ENCODE assay signal across 31 cellular contexts in genomic region chr3:31596176-31596575, GRCh38.
DNase-seq lines count a peak whose midpoint lies in the region; ATAC-seq and TF ChIP-seq lines count a peak whose summit lies in the region.
"Had no signal": no experiment of that assay in that cellular context is flagged by ENCODE, and none has a peak within 500 bp of the region (broad histone marks: within the 10 kb centered on the region; RNA-seq: fewer than 3 reads in every experiment).

No MANE protein-coding gene starts in this region.

- no peak overlapping the region for H3K27ac ChIP-seq in CD4-positive, alpha-beta memory T cell (ENCODE audit: low read depth, low read length)
- no peak overlapping the region for H3K27ac ChIP-seq in left lung
- H3K27ac ChIP-seq: 22Rv1, C4-2B, heart left ventricle, psoas muscle, SJSA1, thoracic aorta had no signal

- peaks cover 15% of the 10 kb centered on the region for H3K9me3 Mint-ChIP-seq in T-helper 1 cell treated with Interleukin-12 subunit alpha and Interleukin-12 subunit beta and Interleukin-4 antibody, amounts not matched to agents 30 μg/mL and 1 μg/mL, for 36 hours
- peaks cover 0 to 16% (median 12%) of the 10 kb centered on the region in 8 donors for H3K9me3 Mint-ChIP-seq in CD4-positive, alpha-beta memory T cell
- peaks cover 12% of the 10 kb centered on the region for H3K9me3 Mint-ChIP-seq in activated naive CD8-positive, alpha-beta T cell (ENCODE audit: low read depth)

- H3K36me3 ChIP-seq in CD4-positive, alpha-beta memory T cell (ENCODE audit: insufficient read depth, low read length), result peaks cover 19% of the 10 kb centered on the region
- H3K36me3 ChIP-seq in left lung, result peaks cover 0 to 42% of the 10 kb centered on the region in 2 donors

- CTCF ChIA-PET in CD4-positive, alpha-beta memory T cell (lab: Charles Lee; ENCODE audit: partially characterized antibody), result no interaction called here

- peak overlapping the region; percentile 9 for H3K27ac Mint-ChIP-seq in T-helper 1 cell treated with Interleukin-12 subunit alpha and Interleukin-12 subunit beta and Interleukin-4 antibody, amounts not matched to agents 30 μg/mL and 1 μg/mL, for 36 hours
- H3K27ac Mint-ChIP-seq in CD4-positive, alpha-beta memory T cell, result peak overlapping the region in 4 of 7 donors; percentile 27 to 70 (median 50)
- H3K27ac Mint-ChIP-seq in activated naive CD8-positive, alpha-beta T cell, result peak overlapping the region; percentile 25

- POLR2A ChIA-PET in CD4-positive, alpha-beta memory T cell (lab: Charles Lee; ENCODE audit: partially characterized antibody), result interaction anchor here (2.9 kb wide), 1 partner anchor 63 kb away, joined by 11 read pairs; the partner anchor contains the start of gene STT3B

- no peaks in the 10 kb centered on the region for H3K9me3 ChIP-seq in CD4-positive, alpha-beta memory T cell (ENCODE audit: control insufficient read depth in 1 of 2, low read length in 2 of 2)
- no peaks in the 10 kb centered on the region for H3K9me3 ChIP-seq in left lung
- H3K9me3 ChIP-seq: SJSA1, thoracic aorta had no signal

- peaks cover 47% of the 10 kb centered on the region for H3K4me1 ChIP-seq in CD4-positive, alpha-beta memory T cell (ENCODE audit: insufficient read depth, low read length)
- no peaks in the 10 kb centered on the region for H3K4me1 ChIP-seq in left lung
- H3K4me1 ChIP-seq: SJSA1 had no signal

- peaks cover 63% of the 10 kb centered on the region for H3K36me3 Mint-ChIP-seq in T-helper 1 cell treated with Interleukin-12 subunit alpha and Interleukin-12 subunit beta and Interleukin-4 antibody, amounts not matched to agents 30 μg/mL and 1 μg/mL, for 36 hours (ENCODE audit: low read depth)
- peaks cover 70 to 75% of the 10 kb centered on the region in 2 donors for H3K36me3 Mint-ChIP-seq in CD4-positive, alpha-beta memory T cell
- H3K36me3 Mint-ChIP-seq in activated naive CD8-positive, alpha-beta T cell, result peaks cover 46% of the 10 kb centered on the region

- H3K27me3 ChIP-seq in CD4-positive, alpha-beta memory T cell (ENCODE audit: insufficient read depth, low read length), result no peaks in the 10 kb centered on the region
- no peaks in the 10 kb centered on the region for H3K27me3 ChIP-seq in left lung
- H3K27me3 ChIP-seq: heart left ventricle, SJSA1 had no signal

- DNase-seq in T-helper 1 cell, result no peak
- DNase-seq in CD4-positive, alpha-beta memory T cell, result no peak
- no peak for DNase-seq in left lung
- no peak for DNase-seq in stimulated activated CD4-positive, alpha-beta T cell treated with anti-CD3 and anti-CD28 coated beads, Interleukin-2, amount 100 ng/mL, for 48 hours
- no peak for DNase-seq in DMS 273 (lab: John Stamatoyannopoulos, UW; ENCODE audit: unreplicated experiment)
- no peak for DNase-seq in NK-92 (lab: John Stamatoyannopoulos, UW; ENCODE audit: unreplicated experiment)
- DNase-seq: activated CD4-positive, alpha-beta T cell treated with anti-CD3 and anti-CD28 coated beads for 36 hours; activated effector memory CD4-positive, alpha-beta T cell treated with Interleukin-2 at 50 U/mL for 16 hours; DMS 273 treated with DMSO at 0.1 percent for 48 hours; effector CD4-positive, alpha-beta T cell; EL; heart left ventricle; Kasumi-1; kidney glomerular epithelial cell; mesendoderm; NCI-H1436; NCI-H446; NCI-H774; nucleus accumbens; psoas muscle; stimulated activated CD4-positive, alpha-beta T cell treated with anti-CD3 and anti-CD28 coated beads, Interleukin-15, amount 100 ng/mL, for 24 hours; stimulated activated naive CD4-positive, alpha-beta T cell treated with Interleukin-2 at 50 U/mL for 16 hours had no signal

- no peaks in the 10 kb centered on the region for H3K27me3 Mint-ChIP-seq in T-helper 1 cell treated with Interleukin-12 subunit alpha and Interleukin-12 subunit beta and Interleukin-4 antibody, amounts not matched to agents 30 μg/mL and 1 μg/mL, for 36 hours (ENCODE audit: low read depth)
- no peaks in the 10 kb centered on the region for H3K27me3 Mint-ChIP-seq in CD4-positive, alpha-beta memory T cell
- no peaks in the 10 kb centered on the region for H3K27me3 Mint-ChIP-seq in activated naive CD8-positive, alpha-beta T cell
- H3K27me3 Mint-ChIP-seq: activated CD4-positive, alpha-beta T cell treated with anti-CD3 and anti-CD28 coated beads for 36 hours; brain had no signal

- H3K4me3 ChIP-seq in CD4-positive, alpha-beta memory T cell (ENCODE audit: low read length in 2 of 2), result no peak overlapping the region
- no peak overlapping the region for H3K4me3 ChIP-seq in left lung
- H3K4me3 ChIP-seq: GM12878, heart left ventricle, psoas muscle, SJSA1, thoracic aorta had no signal

- no peak overlapping the region for H3K4me3 Mint-ChIP-seq in T-helper 1 cell treated with Interleukin-12 subunit alpha and Interleukin-12 subunit beta and Interleukin-4 antibody, amounts not matched to agents 30 μg/mL and 1 μg/mL, for 36 hours
- H3K4me3 Mint-ChIP-seq in CD4-positive, alpha-beta memory T cell, result peak overlapping the region in 5 of 8 donors; percentile 6 to 44 (median 32)
- no peak overlapping the region for H3K4me3 Mint-ChIP-seq in activated naive CD8-positive, alpha-beta T cell
- H3K4me3 Mint-ChIP-seq: activated CD4-positive, alpha-beta T cell treated with anti-CD3 and anti-CD28 coated beads for 36 hours; brain had no signal

- intact Hi-C loops in CD4-positive, alpha-beta memory T cell (cut with micrococcal nuclease), result loop anchor here (2.0 kb wide), 1 partner anchor 19 kb away; no protein-coding TSS in a partner anchor
- intact Hi-C loops in left lung (cut with DNase I), result no loop called here

- no peak for TF ChIP-seq CTCF in left lung (IDR thresholded peaks at IDR 0.05)

- peaks cover 42% of the 10 kb centered on the region for H3K4me1 Mint-ChIP-seq in T-helper 1 cell treated with Interleukin-12 subunit alpha and Interleukin-12 subunit beta and Interleukin-4 antibody, amounts not matched to agents 30 μg/mL and 1 μg/mL, for 36 hours (ENCODE audit: low read depth)
- H3K4me1 Mint-ChIP-seq in CD4-positive, alpha-beta memory T cell, result peaks cover 41 to 61% (median 49%) of the 10 kb centered on the region in 4 donors
- peaks cover 56% of the 10 kb centered on the region for H3K4me1 Mint-ChIP-seq in activated naive CD8-positive, alpha-beta T cell (ENCODE audit: low read depth)
- H3K4me1 Mint-ChIP-seq: brain had no signal

- ATAC-seq in left lung, result peak; percentile 65
- ATAC-seq: activated CD4-positive, alpha-beta T cell treated with anti-CD3 and anti-CD28 coated beads for 36 hours; HCT116; heart left ventricle had no signal

Comparison
In these comparisons a context has a peak if more than half of its experiments do, and no peak if none do; other contexts are left out.
1. H3K4me3 Mint-ChIP-seq: peak in CD4-positive, alpha-beta memory T cell (5 of 8); none in T-helper 1 cell treated with Interleukin-12 subunit alpha and Interleukin-12 subunit beta and Interleukin-4 antibody, amounts not matched to agents 30 μg/mL and 1 μg/mL, for 36 hours (single experiment) and activated naive CD8-positive, alpha-beta T cell (single experiment).
2. Peak in every context shown above with its lines, with median percentiles within 50 percentile points of each other: H3K27ac Mint-ChIP-seq.